In genomic region chr22:47927811-47928210, GRCh38 we compare ENCODE assay signal across 14 cellular contexts.
DNase-seq lines count a peak whose midpoint lies in the region; ATAC-seq and TF ChIP-seq lines count a peak whose summit lies in the region.
"Had no signal": no experiment of that assay in that cellular context is flagged by ENCODE, and none has a peak within 500 bp of the region (broad histone marks: within the 10 kb centered on the region; RNA-seq: fewer than 3 reads in every experiment).

No MANE protein-coding gene starts in this region.

- TF ChIP-seq CTCF in SU-DHL-6 (IDR thresholded peaks at IDR 0.05; ENCODE audit: insufficient read depth, low read length, poor library complexity, severe bottlenecking) (no peak), neural progenitor cell (IDR thresholded peaks at IDR 0.05) (no peak), right lobe of liver (IDR thresholded peaks at IDR 0.05) (no peak), chondrocyte (IDR thresholded peaks at IDR 0.05) (no peak)

- H3K4me3 Mint-ChIP-seq in neural progenitor cell, result no peak overlapping the region
- H3K4me3 Mint-ChIP-seq in chondrocyte (ENCODE audit: unreplicated experiment), result no peak overlapping the region
- H3K4me3 Mint-ChIP-seq: CD4-positive, alpha-beta T cell; HFFc6 had no signal

- peaks cover 8 to 28% (median 19%) of the 10 kb centered on the region in 11 experiments; a peak in 15 of 22 replicates for H3K9me3 ChIP-seq in BLaER1 treated with 17β-estradiol and CSF1 and Interleukin-3, amounts not matched to agents 10 nM and 100 nM (replicated peaks in 1 of 11)
- H3K9me3 ChIP-seq in SU-DHL-6 (ENCODE audit: insufficient read depth, low read length), result no peaks in the 10 kb centered on the region
- peaks cover 5% of the 10 kb centered on the region for H3K9me3 ChIP-seq in neural progenitor cell (ENCODE audit: low read depth)
- no peaks in the 10 kb centered on the region for H3K9me3 ChIP-seq in right lobe of liver

- H2AFZ ChIP-seq in SU-DHL-6 (ENCODE audit: low read depth, low read length, severe bottlenecking) (peak overlapping the region; percentile 30), neural progenitor cell (replicated peaks) (no peak overlapping the region)

- H3K9ac ChIP-seq in BLaER1 treated with 17β-estradiol and CSF1 and Interleukin-3, amounts not matched to agents 10 nM and 100 nM, result no peak overlapping the region
- H3K9ac ChIP-seq in SU-DHL-6 (ENCODE audit: low read length), result peak overlapping the region; percentile 30
- no peak overlapping the region for H3K9ac ChIP-seq in neural progenitor cell

- H3K4me2 ChIP-seq in BLaER1 treated with 17β-estradiol and CSF1 and Interleukin-3, amounts not matched to agents 10 nM and 100 nM, result peak overlapping the region in 9 of 11 experiments; percentile 48 to 81 (median 68); a peak in 15 of 22 replicates
- peak overlapping the region; percentile 59 for H3K4me2 ChIP-seq in SU-DHL-6 (ENCODE audit: low read depth, low read length, poor library complexity, severe bottlenecking)
- H3K4me2 ChIP-seq in neural progenitor cell, result no peak overlapping the region

- no peaks in the 10 kb centered on the region for H4K20me1 ChIP-seq in BLaER1 treated with 17β-estradiol and CSF1 and Interleukin-3, amounts not matched to agents 10 nM and 100 nM
- H4K20me1 ChIP-seq in SU-DHL-6 (ENCODE audit: low read depth, low read length) (no peaks in the 10 kb centered on the region), neural progenitor cell (ENCODE audit: low read depth) (no peaks in the 10 kb centered on the region)

- H3K4me1 Mint-ChIP-seq in neural progenitor cell (peaks cover 28% of the 10 kb centered on the region), chondrocyte (ENCODE audit: low read depth) (peaks cover 11% of the 10 kb centered on the region)

- H3K27me3 Mint-ChIP-seq in neural progenitor cell (ENCODE audit: insufficient read depth, low read depth) (peaks cover 13% of the 10 kb centered on the region), chondrocyte (ENCODE audit: low read depth) (no peaks in the 10 kb centered on the region)

- WGBS in right lobe of liver (ENCODE audit: insufficient coverage, low coverage, low lambda C conversion rate, missing lambda C conversion rate), result 93% methylated on average over 8 of the region's 17 CpGs

- H3K9me2 ChIP-seq in SU-DHL-6 (replicated peaks; ENCODE audit: insufficient read depth, low read length), result no peaks in the 10 kb centered on the region

- H3K4me3 ChIP-seq in BLaER1 treated with 17β-estradiol and CSF1 and Interleukin-3, amounts not matched to agents 10 nM and 100 nM, result no peak overlapping the region
- H3K4me3 ChIP-seq in SU-DHL-6 (ENCODE audit: insufficient read depth, low read length, poor library complexity, severe bottlenecking) (no peak overlapping the region), neural progenitor cell (no peak overlapping the region), right lobe of liver (no peak overlapping the region)

- H3K9me3 Mint-ChIP-seq in neural progenitor cell (peaks cover 30% of the 10 kb centered on the region), chondrocyte (ENCODE audit: low read depth) (peaks cover 17% of the 10 kb centered on the region)

- no peaks in the 10 kb centered on the region for H3K36me3 ChIP-seq in BLaER1 treated with 17β-estradiol and CSF1 and Interleukin-3, amounts not matched to agents 10 nM and 100 nM
- no peaks in the 10 kb centered on the region for H3K36me3 ChIP-seq in SU-DHL-6 (ENCODE audit: low read length)
- H3K36me3 ChIP-seq in neural progenitor cell, result no peaks in the 10 kb centered on the region
- H3K36me3 ChIP-seq in right lobe of liver, result no peaks in the 10 kb centered on the region

- DNase-seq in neural progenitor cell (ENCODE audit: low spot score) (no peak), right lobe of liver (no peak), chondrocyte (ENCODE audit: low spot score) (no peak), T-helper 9 cell (no peak)
- DNase-seq in activated CD4-positive, alpha-beta T cell treated with anti-CD3 and anti-CD28 coated beads for 1 hour, result no peak
- DNase-seq: C1 segment of cervical spinal cord; CD4-positive, alpha-beta T cell; DMS79; EL; HCEC 1CT; HFFc6 had no signal

- H3K79me2 ChIP-seq in SU-DHL-6 (ENCODE audit: insufficient read depth, low read length), result no peaks in the 10 kb centered on the region
- H3K79me2 ChIP-seq in neural progenitor cell (ENCODE audit: low read depth), result no peaks in the 10 kb centered on the region

- H3K27ac ChIP-seq in BLaER1 treated with 17β-estradiol and CSF1 and Interleukin-3, amounts not matched to agents 10 nM and 100 nM, result no peak overlapping the region
- H3K27ac ChIP-seq in SU-DHL-6 (ENCODE audit: low read depth, low read length), result peak overlapping the region; percentile 84
- H3K27ac ChIP-seq in neural progenitor cell, result no peak overlapping the region
- H3K27ac ChIP-seq in right lobe of liver, result no peak overlapping the region

- peak overlapping the region; percentile 86 for H3K27ac Mint-ChIP-seq in neural progenitor cell
- no peak overlapping the region for H3K27ac Mint-ChIP-seq in chondrocyte (ENCODE audit: unreplicated experiment)
- H3K27ac Mint-ChIP-seq: CD4-positive, alpha-beta T cell; HFFc6 had no signal

- peaks cover 10% of the 10 kb centered on the region; the same call in 1 of the 2 replicates for H3F3A ChIP-seq in SU-DHL-6 (ENCODE audit: insufficient read depth)
- no peaks in the 10 kb centered on the region for H3F3A ChIP-seq in neural progenitor cell (ENCODE audit: low read depth)

- peaks cover 7 to 46% (median 33%) of the 10 kb centered on the region in 10 experiments; a peak in 19 of 20 replicates for H3K4me1 ChIP-seq in BLaER1 treated with 17β-estradiol and CSF1 and Interleukin-3, amounts not matched to agents 10 nM and 100 nM
- no peaks in the 10 kb centered on the region for H3K4me1 ChIP-seq in neural progenitor cell
- H3K4me1 ChIP-seq in right lobe of liver, result no peaks in the 10 kb centered on the region

- no peak for ATAC-seq in right lobe of liver
- ATAC-seq: HepG2 had no signal

- TF ChIP-seq POLR2A in right lobe of liver (IDR thresholded peaks at IDR 0.05), result no peak

- intact Hi-C loops in right lobe of liver (cut with DNase I), result no loop called here

- peaks cover 2% of the 10 kb centered on the region for H3K36me3 Mint-ChIP-seq in neural progenitor cell
- H3K36me3 Mint-ChIP-seq in chondrocyte (ENCODE audit: low read depth), result no peaks in the 10 kb centered on the region

- no peaks in the 10 kb centered on the region for H3K27me3 ChIP-seq in BLaER1 treated with 17β-estradiol and CSF1 and Interleukin-3, amounts not matched to agents 10 nM and 100 nM
- H3K27me3 ChIP-seq in SU-DHL-6 (ENCODE audit: low read length) (no peaks in the 10 kb centered on the region), neural progenitor cell (no peaks in the 10 kb centered on the region), right lobe of liver (no peaks in the 10 kb centered on the region)
